Comparison of ENCODE assay signal across 9 cellular contexts in genomic region chr2:126777620-126777978, GRCh38.
DNase-seq lines count a peak whose midpoint lies in the region; ATAC-seq and TF ChIP-seq lines count a peak whose summit lies in the region.
"Had no signal": no experiment of that assay in that cellular context is flagged by ENCODE, and none has a peak within 500 bp of the region (broad histone marks: within the 10 kb centered on the region; RNA-seq: fewer than 3 reads in every experiment).

No MANE protein-coding gene starts in this region.

- DNase-seq in T-helper 17 cell (no peak), neural crest cell (ENCODE audit: low read depth, low spot score) (no peak), body of pancreas (no peak), NAMALWA (ENCODE audit: low spot score) (no peak), DMS 273 treated with DMSO at 0.1 percent for 48 hours (lab: John Stamatoyannopoulos, UW) (no peak), NCI-H1092 treated with DMSO at 0.1 percent for 48 hours (lab: John Stamatoyannopoulos, UW) (no peak)

- H3K9me3 ChIP-seq in T-helper 17 cell (ENCODE audit: control insufficient read depth, low read length, poor library complexity, severe bottlenecking): no peaks in the 10 kb centered on the region
- H3K9me3 ChIP-seq in body of pancreas: no peaks in the 10 kb centered on the region
- H3K9me3 ChIP-seq: mucosa of descending colon had no signal

- H3K4me3 Mint-ChIP-seq in T-helper 17 cell: peak overlapping the region; percentile 100
- peak overlapping the region; percentile 90 for H3K4me3 Mint-ChIP-seq in neural crest cell

- H3K27ac Mint-ChIP-seq in T-helper 17 cell: peak overlapping the region; percentile 93
- no peak overlapping the region for H3K27ac Mint-ChIP-seq in neural crest cell (ENCODE audit: unreplicated experiment)

- ATAC-seq in GM18870 (IDR thresholded peaks at IDR 0.05; ENCODE audit: unreplicated experiment) (peak; percentile 25), HG02610 (IDR thresholded peaks at IDR 0.05; ENCODE audit: unreplicated experiment) (peak; percentile 17), T-helper 17 cell (no peak), body of pancreas (no peak)

- peaks cover 25% of the 10 kb centered on the region for H3K27me3 Mint-ChIP-seq in T-helper 17 cell
- peaks cover 6% of the 10 kb centered on the region for H3K27me3 Mint-ChIP-seq in neural crest cell (ENCODE audit: low read depth)

- 19 to 30% methylated on average over 3 of the region's 3 CpGs for whole genome bisulfite sequencing in body of pancreas, 2 donors

- intact Hi-C loops in body of pancreas (cut with DNase I): loop anchor here (10.0 kb wide), 1 partner anchor 243 kb away; no protein-coding TSS in a partner anchor

- no peaks in the 10 kb centered on the region for H3K27me3 ChIP-seq in body of pancreas

- H3K36me3 Mint-ChIP-seq in T-helper 17 cell (ENCODE audit: low read depth) (peaks cover 6% of the 10 kb centered on the region), neural crest cell (ENCODE audit: low read depth) (no peaks in the 10 kb centered on the region)

- H3K4me1 Mint-ChIP-seq in T-helper 17 cell (peaks cover 19% of the 10 kb centered on the region), neural crest cell (peaks cover 24% of the 10 kb centered on the region)

- H3K9me3 Mint-ChIP-seq in neural crest cell: no peaks in the 10 kb centered on the region

- no peaks in the 10 kb centered on the region for H3K36me3 ChIP-seq in body of pancreas (replicated peaks in 1 of 2; ENCODE audit: insufficient read depth in 1 of 2, low read depth in 2 of 2)

- TF ChIP-seq POLR2A in body of pancreas (IDR thresholded peaks at IDR 0.05): no peak

- H3K27ac ChIP-seq in body of pancreas: no peak overlapping the region

- TF ChIP-seq CTCF in neural crest cell (conservative IDR thresholded peaks at IDR 0.05) (no peak), body of pancreas (IDR thresholded peaks at IDR 0.05) (no peak)

- no peak overlapping the region for H3K4me3 ChIP-seq in body of pancreas

- H3K4me1 ChIP-seq in body of pancreas: no peaks in the 10 kb centered on the region

Comparison
In these comparisons a context has a peak if more than half of its experiments do, and no peak if none do; other contexts are left out.
1. ATAC-seq: peak in GM18870 (single experiment) and HG02610 (single experiment); none in T-helper 17 cell (single experiment) and body of pancreas (single experiment).